2 cellular contexts compared by ENCODE assay signal in the genomic region with DNA sequence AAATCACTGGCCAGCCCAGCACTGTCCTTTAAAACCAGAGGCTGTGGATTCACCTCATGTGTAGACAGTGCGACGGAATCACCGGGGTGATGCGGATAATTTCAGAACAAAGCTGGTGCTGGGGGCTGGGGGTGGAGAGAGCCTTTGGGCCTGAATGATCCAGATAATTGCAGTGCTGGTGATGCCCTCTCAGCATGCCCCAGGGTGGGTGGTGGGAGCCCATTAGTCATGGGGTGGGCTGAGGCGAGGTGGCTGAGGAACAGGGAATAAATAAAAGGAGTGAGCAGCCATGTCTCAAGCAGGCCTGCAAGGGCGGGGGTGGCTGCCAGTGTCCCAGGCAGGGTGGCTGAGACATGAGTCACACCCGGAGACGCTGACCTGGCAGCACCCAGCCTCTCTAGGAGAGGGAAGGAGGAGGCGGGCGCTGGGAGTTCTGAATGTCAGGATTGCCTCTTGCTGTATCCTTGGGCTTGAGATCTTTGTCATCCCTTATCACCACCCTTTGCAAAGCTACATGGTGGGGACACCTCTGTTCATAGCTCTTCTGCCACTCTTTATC.
TF ChIP-seq lines count a peak whose summit lies in the region.

No MANE protein-coding gene starts in this region.

TF ChIP-seq in A549, 52 proteins besides CTCF, POLR2A, EP300 and RAD21 (continued from another document):
- TF ChIP-seq E2F6 (IDR thresholded peaks at IDR 0.05; ENCODE audit: borderline replicate concordance, low read depth) (no peak), ZNF302 (CRISPR knock-in tag; IDR thresholded peaks at IDR 0.05) (no peak), EHMT2 (IDR thresholded peaks at IDR 0.05; ENCODE audit: low read depth) (no peak), KDM5A (IDR thresholded peaks at IDR 0.05) (no peak), SMC3 (IDR thresholded peaks at IDR 0.05) (no peak), HOXB13 (CRISPR knock-in tag; IDR thresholded peaks at IDR 0.05; ENCODE audit: low read depth) (no peak), CHD2 (IDR thresholded peaks at IDR 0.05; ENCODE audit: low read length, partially characterized antibody) (no peak), HDAC2 (IDR thresholded peaks at IDR 0.05) (no peak), RCOR1 (IDR thresholded peaks at IDR 0.05; ENCODE audit: low read depth, low read length) (no peak), CEBPB (IDR thresholded peaks at IDR 0.05) (no peak)
- TF ChIP-seq, protein P1, sequence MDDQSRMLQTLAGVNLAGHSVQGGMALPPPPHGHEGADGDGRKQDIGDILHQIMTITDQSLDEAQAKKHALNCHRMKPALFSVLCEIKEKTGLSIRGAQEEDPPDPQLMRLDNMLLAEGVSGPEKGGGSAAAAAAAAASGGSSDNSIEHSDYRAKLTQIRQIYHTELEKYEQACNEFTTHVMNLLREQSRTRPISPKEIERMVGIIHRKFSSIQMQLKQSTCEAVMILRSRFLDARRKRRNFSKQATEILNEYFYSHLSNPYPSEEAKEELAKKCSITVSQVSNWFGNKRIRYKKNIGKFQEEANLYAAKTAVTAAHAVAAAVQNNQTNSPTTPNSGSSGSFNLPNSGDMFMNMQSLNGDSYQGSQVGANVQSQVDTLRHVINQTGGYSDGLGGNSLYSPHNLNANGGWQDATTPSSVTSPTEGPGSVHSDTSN (IDR thresholded peaks at IDR 0.05), result no peak
TF ChIP-seq in A549: peak in this region for 2.

TF ChIP-seq in IMR-90, 13 proteins besides CTCF, POLR2A, EP300 and RAD21 (continued from another document):
- TF ChIP-seq MAFK (IDR thresholded peaks at IDR 0.05; ENCODE audit: low read depth, low read length), result no peak; the same call in 1 of the 2 replicates
- no peak for TF ChIP-seq MXI1 (IDR thresholded peaks at IDR 0.05; ENCODE audit: borderline replicate concordance, low read depth, low read length)
- TF ChIP-seq USF2 (IDR thresholded peaks at IDR 0.05; ENCODE audit: low read depth, low read length), result no peak
- no peak for TF ChIP-seq ELK1 (IDR thresholded peaks at IDR 0.05; ENCODE audit: borderline replicate concordance, low read depth, low read length)
